1 cellular context compared by ENCODE assay signal in genomic region chr3:99704417-99704816, GRCh38.
TF ChIP-seq lines count a peak whose summit lies in the region.

No MANE protein-coding gene starts in this region.

TF ChIP-seq in GM23338, 12 proteins besides CTCF, POLR2A, EP300 and RAD21 (continued from another document):
- TF ChIP-seq, protein P1, sequence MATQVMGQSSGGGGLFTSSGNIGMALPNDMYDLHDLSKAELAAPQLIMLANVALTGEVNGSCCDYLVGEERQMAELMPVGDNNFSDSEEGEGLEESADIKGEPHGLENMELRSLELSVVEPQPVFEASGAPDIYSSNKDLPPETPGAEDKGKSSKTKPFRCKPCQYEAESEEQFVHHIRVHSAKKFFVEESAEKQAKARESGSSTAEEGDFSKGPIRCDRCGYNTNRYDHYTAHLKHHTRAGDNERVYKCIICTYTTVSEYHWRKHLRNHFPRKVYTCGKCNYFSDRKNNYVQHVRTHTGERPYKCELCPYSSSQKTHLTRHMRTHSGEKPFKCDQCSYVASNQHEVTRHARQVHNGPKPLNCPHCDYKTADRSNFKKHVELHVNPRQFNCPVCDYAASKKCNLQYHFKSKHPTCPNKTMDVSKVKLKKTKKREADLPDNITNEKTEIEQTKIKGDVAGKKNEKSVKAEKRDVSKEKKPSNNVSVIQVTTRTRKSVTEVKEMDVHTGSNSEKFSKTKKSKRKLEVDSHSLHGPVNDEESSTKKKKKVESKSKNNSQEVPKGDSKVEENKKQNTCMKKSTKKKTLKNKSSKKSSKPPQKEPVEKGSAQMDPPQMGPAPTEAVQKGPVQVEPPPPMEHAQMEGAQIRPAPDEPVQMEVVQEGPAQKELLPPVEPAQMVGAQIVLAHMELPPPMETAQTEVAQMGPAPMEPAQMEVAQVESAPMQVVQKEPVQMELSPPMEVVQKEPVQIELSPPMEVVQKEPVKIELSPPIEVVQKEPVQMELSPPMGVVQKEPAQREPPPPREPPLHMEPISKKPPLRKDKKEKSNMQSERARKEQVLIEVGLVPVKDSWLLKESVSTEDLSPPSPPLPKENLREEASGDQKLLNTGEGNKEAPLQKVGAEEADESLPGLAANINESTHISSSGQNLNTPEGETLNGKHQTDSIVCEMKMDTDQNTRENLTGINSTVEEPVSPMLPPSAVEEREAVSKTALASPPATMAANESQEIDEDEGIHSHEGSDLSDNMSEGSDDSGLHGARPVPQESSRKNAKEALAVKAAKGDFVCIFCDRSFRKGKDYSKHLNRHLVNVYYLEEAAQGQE (IDR thresholded peaks at IDR 0.05; ENCODE audit: unreplicated experiment) = no peak
- no peak for TF ChIP-seq ZNF462 (CRISPR knock-in tag; IDR thresholded peaks at IDR 0.05)
- TF ChIP-seq STAT1 (IDR thresholded peaks at IDR 0.05; ENCODE audit: unreplicated experiment) = no peak
- TF ChIP-seq EZH2phosphoT487 (IDR thresholded peaks at IDR 0.05; ENCODE audit: unreplicated experiment) = no peak
- TF ChIP-seq NANOG (IDR thresholded peaks at IDR 0.05; ENCODE audit: borderline replicate concordance) = no peak
